ENCODE assay signal across 1 cellular context in the genomic region with DNA sequence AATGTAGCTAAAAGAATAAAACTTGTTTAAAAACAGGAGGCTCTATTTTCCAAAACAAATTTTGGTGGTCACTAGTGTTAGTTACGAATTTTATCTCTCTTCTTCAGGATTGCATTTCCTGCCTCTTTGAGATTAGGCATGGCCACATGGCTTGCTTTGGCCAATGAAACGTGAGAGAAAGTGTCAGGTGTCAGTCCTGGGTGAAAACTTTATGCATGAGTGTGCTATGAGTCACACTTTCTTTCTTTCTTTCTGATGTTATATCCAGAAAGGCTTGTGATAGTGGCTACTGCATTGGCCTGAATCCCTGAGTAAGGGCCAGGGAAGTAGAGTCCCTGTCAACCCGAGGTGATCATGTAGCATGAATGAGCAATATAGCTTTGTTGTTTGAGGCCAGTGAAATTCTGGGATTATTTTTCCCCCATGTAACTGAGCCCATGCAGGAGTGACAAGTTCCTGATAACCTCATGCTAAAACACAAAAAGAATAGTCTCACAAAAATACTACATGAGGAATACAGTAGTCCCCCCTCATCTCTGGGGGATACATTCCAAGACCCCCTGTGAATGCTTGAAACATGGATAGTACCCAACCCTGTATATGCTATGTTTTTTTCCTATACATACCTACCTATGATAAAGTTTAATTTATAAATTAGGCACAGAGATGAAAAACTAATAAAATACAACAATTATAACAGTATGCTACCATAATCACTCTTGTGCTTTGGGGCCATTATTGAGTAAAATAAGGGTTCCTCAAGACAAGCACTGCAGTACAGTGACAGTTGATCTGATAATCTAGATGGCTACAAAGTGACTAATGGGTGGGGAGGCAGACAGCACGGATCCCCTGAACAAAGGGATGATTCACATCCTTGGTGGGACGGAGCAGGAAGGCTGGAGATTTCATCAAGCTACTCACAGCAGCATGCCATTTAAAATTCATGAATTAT.
A peak's percentile ranks its signal among the peaks of the same experiment; 100 is the strongest.
TF ChIP-seq lines count a peak whose summit lies in the region.

No MANE protein-coding gene starts in this region.

TF ChIP-seq in K562, 482 proteins besides CTCF, POLR2A, EP300 and RAD21 (continued from another document and continues in another):
- TF ChIP-seq, protein P1, sequence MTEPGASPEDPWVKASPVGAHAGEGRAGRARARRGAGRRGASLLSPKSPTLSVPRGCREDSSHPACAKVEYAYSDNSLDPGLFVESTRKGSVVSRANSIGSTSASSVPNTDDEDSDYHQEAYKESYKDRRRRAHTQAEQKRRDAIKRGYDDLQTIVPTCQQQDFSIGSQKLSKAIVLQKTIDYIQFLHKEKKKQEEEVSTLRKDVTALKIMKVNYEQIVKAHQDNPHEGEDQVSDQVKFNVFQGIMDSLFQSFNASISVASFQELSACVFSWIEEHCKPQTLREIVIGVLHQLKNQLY (CRISPR knock-in tag; conservative IDR thresholded peaks at IDR 0.05), result no peak
- TF ChIP-seq SUPT5H (IDR thresholded peaks at IDR 0.05) (peak; percentile 25; the same call in 1 of the 2 replicates), GABPB2 (CRISPR knock-in tag; conservative IDR thresholded peaks at IDR 0.05) (no peak), ATF4 (CRISPR knock-in tag; IDR thresholded peaks at IDR 0.05) (peak; percentile 47; the same call in 1 of the 2 replicates), ZNF3 (CRISPR knock-in tag; IDR thresholded peaks at IDR 0.05) (peak; percentile 39; the same call in 1 of the 2 replicates), SP1 (CRISPR knock-in tag; IDR thresholded peaks at IDR 0.05) (no peak; the same call in 1 of the 2 replicates), MEIS2 (IDR thresholded peaks at IDR 0.05; ENCODE audit: partially characterized antibody) (peak; percentile 92), HDAC2 (IDR thresholded peaks at IDR 0.05) (peak; percentile 34; the same call in 1 of the 2 replicates), AFF4 (CRISPR knock-in tag; IDR thresholded peaks at IDR 0.05) (peak; percentile 35; the same call in 1 of the 2 replicates), RB1 (IDR thresholded peaks at IDR 0.05; ENCODE audit: low read depth) (no peak), KDM2B (CRISPR knock-in tag; IDR thresholded peaks at IDR 0.05) (no peak), TCF3 (CRISPR knock-in tag; IDR thresholded peaks at IDR 0.05) (peak; percentile 83), C11orf30 (IDR thresholded peaks at IDR 0.05; ENCODE audit: low read depth) (peak; percentile 43), KDM4B (IDR thresholded peaks at IDR 0.05; ENCODE audit: borderline replicate concordance in 2 of 2, low read depth in 1 of 2) (no peak), SIRT6 (IDR thresholded peaks at IDR 0.05; ENCODE audit: low read depth, low read length) (no peak), ZNF41 (CRISPR knock-in tag; conservative IDR thresholded peaks at IDR 0.05) (0 out of 2 replicates have a peak, but pooled peaks have one; percentile 19), MECOM (CRISPR knock-in tag; IDR thresholded peaks at IDR 0.05) (peak; percentile 81), SOX6 (IDR thresholded peaks at IDR 0.05) (peak; percentile 97), PKNOX1 (IDR thresholded peaks at IDR 0.05) (peak; percentile 76), ETV1 (tag; conservative IDR thresholded peaks at IDR 0.05; ENCODE audit: low read depth) (peak; percentile 78), HMBOX1 (IDR thresholded peaks at IDR 0.05) (peak; percentile 88), CEBPG (CRISPR knock-in tag; IDR thresholded peaks at IDR 0.05) (peak; percentile 84), CEBPG (tag; conservative IDR thresholded peaks at IDR 0.05 in 1 of 2, IDR thresholded peaks at IDR 0.05 in 1 of 2) (peak in 1 of 2 experiments; percentile 83; a peak in 3 of 4 replicates), TOE1 (IDR thresholded peaks at IDR 0.05; ENCODE audit: borderline replicate concordance) (no peak), TOE1 (CRISPR knock-in tag; IDR thresholded peaks at IDR 0.05; ENCODE audit: borderline replicate concordance, low read depth) (no peak), RBM25 (IDR thresholded peaks at IDR 0.05; ENCODE audit: low read depth, low read length, severe bottlenecking) (peak; percentile 90), DDX20 (tag; IDR thresholded peaks at IDR 0.05; ENCODE audit: low read depth) (0 out of 2 replicates have a peak, but pooled peaks have one; percentile 40), PML (IDR thresholded peaks at IDR 0.05; ENCODE audit: low read length) (peak; percentile 72; the same call in 1 of the 2 replicates), NCOR1 (IDR thresholded peaks at IDR 0.05) (peak; percentile 71), LARP7 (IDR thresholded peaks at IDR 0.05) (no peak), ZNF766 (CRISPR knock-in tag; conservative IDR thresholded peaks at IDR 0.05) (peak; percentile 79; the same call in 1 of the 2 replicates), ZNF134 (CRISPR knock-in tag; conservative IDR thresholded peaks at IDR 0.05) (no peak), CCNT2 (IDR thresholded peaks at IDR 0.05; ENCODE audit: borderline replicate concordance, extremely low read depth, insufficient read length, low read depth, low read length) (peak; percentile 52), TEAD4 (IDR thresholded peaks at IDR 0.05; ENCODE audit: low read length) (peak; percentile 92), TEAD4 (CRISPR knock-in tag; IDR thresholded peaks at IDR 0.05; ENCODE audit: borderline replicate concordance) (no peak), ELF1 (tag; IDR thresholded peaks at IDR 0.05) (0 out of 2 replicates have a peak, but pooled peaks have one; percentile 48), IRF1 (CRISPR knock-in tag; IDR thresholded peaks at IDR 0.05; ENCODE audit: borderline replicate concordance) (no peak), DACH1 (IDR thresholded peaks at IDR 0.05; ENCODE audit: partially characterized antibody) (peak; percentile 58), ESRRB (CRISPR knock-in tag; IDR thresholded peaks at IDR 0.05; ENCODE audit: borderline replicate concordance) (no peak), NR2C1 (IDR thresholded peaks at IDR 0.05) (no peak), NR2C1 (tag; IDR thresholded peaks at IDR 0.05) (0 out of 2 replicates have a peak, but pooled peaks have one; percentile 12), NR2C2 (CRISPR knock-in tag; IDR thresholded peaks at IDR 0.05) (no peak), NR2C2 (tag; IDR thresholded peaks at IDR 0.05) (peak; percentile 66), LEF1 (IDR thresholded peaks at IDR 0.05) (peak; percentile 92), FOXK2 (conservative IDR thresholded peaks at IDR 0.05 in 1 of 2, IDR thresholded peaks at IDR 0.05 in 1 of 2; ENCODE audit: low read depth in 2 of 2) (peak in 1 of 2 experiments; percentile 38; a peak in 2 of 4 replicates), CHD2 (IDR thresholded peaks at IDR 0.05; ENCODE audit: low read depth, low read length) (peak; percentile 68; the same call in 1 of the 2 replicates), HEY1 (CRISPR knock-in tag; IDR thresholded peaks at IDR 0.05; ENCODE audit: borderline replicate concordance) (0 out of 2 replicates have a peak, but pooled peaks have one; percentile 23), MEF2A (IDR thresholded peaks at IDR 0.05; ENCODE audit: control insufficient read depth, low read depth, low read length) (no peak), NEUROD1 (IDR thresholded peaks at IDR 0.05; ENCODE audit: borderline replicate concordance, low read depth, low read length, partially characterized antibody) (peak; percentile 88), CBFA2T2 (conservative IDR thresholded peaks at IDR 0.05) (peak; percentile 86), MTA3 (IDR thresholded peaks at IDR 0.05; ENCODE audit: borderline replicate concordance) (peak; percentile 36; the same call in 1 of the 2 replicates), ELF4 (CRISPR knock-in tag; IDR thresholded peaks at IDR 0.05) (no peak), HDAC8 (tag; IDR thresholded peaks at IDR 0.05) (peak; percentile 69), ZNF263 (CRISPR knock-in tag; IDR thresholded peaks at IDR 0.05; ENCODE audit: borderline replicate concordance) (no peak), POLR3G (IDR thresholded peaks at IDR 0.05; ENCODE audit: extremely low read depth, insufficient read length, insufficient replicate concordance) (no peak), BRD9 (IDR thresholded peaks at IDR 0.05; ENCODE audit: low read depth, partially characterized antibody) (peak; percentile 43), JUND (IDR thresholded peaks at IDR 0.05; ENCODE audit: borderline replicate concordance, low read depth, low read length) (peak; percentile 98), JUND (tag; IDR thresholded peaks at IDR 0.05; ENCODE audit: borderline replicate concordance, low read depth, low read length) (peak; percentile 96; the same call in 2 of the 3 replicates), SMARCA5 (IDR thresholded peaks at IDR 0.05) (peak; percentile 69; the same call in 1 of the 2 replicates), STAT5A (IDR thresholded peaks at IDR 0.05; ENCODE audit: borderline replicate concordance, low read length) (peak; percentile 64; the same call in 1 of the 2 replicates)
- TF ChIP-seq, protein P2, sequence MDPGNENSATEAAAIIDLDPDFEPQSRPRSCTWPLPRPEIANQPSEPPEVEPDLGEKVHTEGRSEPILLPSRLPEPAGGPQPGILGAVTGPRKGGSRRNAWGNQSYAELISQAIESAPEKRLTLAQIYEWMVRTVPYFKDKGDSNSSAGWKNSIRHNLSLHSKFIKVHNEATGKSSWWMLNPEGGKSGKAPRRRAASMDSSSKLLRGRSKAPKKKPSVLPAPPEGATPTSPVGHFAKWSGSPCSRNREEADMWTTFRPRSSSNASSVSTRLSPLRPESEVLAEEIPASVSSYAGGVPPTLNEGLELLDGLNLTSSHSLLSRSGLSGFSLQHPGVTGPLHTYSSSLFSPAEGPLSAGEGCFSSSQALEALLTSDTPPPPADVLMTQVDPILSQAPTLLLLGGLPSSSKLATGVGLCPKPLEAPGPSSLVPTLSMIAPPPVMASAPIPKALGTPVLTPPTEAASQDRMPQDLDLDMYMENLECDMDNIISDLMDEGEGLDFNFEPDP (CRISPR knock-in tag; IDR thresholded peaks at IDR 0.05), result no peak
- TF ChIP-seq, protein P3, sequence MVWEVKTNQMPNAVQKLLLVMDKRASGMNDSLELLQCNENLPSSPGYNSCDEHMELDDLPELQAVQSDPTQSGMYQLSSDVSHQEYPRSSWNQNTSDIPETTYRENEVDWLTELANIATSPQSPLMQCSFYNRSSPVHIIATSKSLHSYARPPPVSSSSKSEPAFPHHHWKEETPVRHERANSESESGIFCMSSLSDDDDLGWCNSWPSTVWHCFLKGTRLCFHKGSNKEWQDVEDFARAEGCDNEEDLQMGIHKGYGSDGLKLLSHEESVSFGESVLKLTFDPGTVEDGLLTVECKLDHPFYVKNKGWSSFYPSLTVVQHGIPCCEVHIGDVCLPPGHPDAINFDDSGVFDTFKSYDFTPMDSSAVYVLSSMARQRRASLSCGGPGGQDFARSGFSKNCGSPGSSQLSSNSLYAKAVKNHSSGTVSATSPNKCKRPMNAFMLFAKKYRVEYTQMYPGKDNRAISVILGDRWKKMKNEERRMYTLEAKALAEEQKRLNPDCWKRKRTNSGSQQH (CRISPR knock-in tag; IDR thresholded peaks at IDR 0.05), result peak; percentile 46; the same call in 1 of the 2 replicates
